20 cellular contexts compared by ENCODE assay signal in the genomic region with DNA sequence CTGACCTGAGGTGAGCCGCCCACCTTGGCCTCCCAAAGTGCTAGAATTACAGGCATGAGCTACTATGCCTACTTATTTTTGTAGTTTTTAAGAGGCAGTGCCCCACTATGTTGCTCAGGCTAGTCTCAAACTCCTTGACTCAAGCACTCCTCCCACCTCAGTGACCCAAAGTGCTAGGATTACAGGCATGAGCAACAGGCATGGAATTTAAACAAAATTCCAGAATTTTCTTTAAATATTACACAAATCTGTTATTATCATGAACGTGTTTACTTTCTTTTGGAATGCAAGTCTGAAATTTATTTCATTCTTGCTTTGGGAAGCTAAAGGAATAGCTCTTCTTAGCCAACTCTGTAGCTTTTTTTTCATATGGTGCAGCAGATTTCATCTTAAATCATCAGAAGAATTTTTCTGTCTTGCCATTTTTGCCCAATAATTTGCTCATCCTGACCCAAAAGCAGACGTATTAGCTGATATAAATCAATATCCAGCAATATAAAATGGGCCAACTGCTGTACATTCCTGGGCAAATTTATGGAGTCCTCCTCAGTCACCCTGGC. TPM values are rescaled to one million over a fixed set of nuclear protein-coding genes. Genes with fewer than 3 reads are reported as not detected.
"Had no signal": no experiment of that assay in that cellular context is flagged by ENCODE, and none has a peak within 500 bp of the region (broad histone marks: within the 10 kb centered on the region; RNA-seq: fewer than 3 reads in every experiment).

No MANE protein-coding gene starts in this region.

- H3K27me3 ChIP-seq: gastroesophageal sphincter, heart left ventricle, left lung, tibial artery had no signal

- H3K27ac ChIP-seq: gastroesophageal sphincter, heart left ventricle, left lung, tibial artery had no signal

- H3K27ac Mint-ChIP-seq: activated CD4-positive, alpha-beta T cell treated with anti-CD3 and anti-CD28 coated beads, Interleukin-2, amount 10 ng/mL, durations not matched to agents 24 days and 14 days; activated CD8-positive, alpha-beta T cell treated with anti-CD3 and anti-CD28 coated beads for 36 hours; activated naive CD8-positive, alpha-beta T cell treated with anti-CD3 and anti-CD28 coated beads for 36 hours; activated T-helper 17 cell treated with anti-CD3 and anti-CD28 coated beads, Interleukin-2, amount 50 U/mL, for 72 hours; progenitor cell of endocrine pancreas had no signal

- ATAC-seq: activated CD8-positive, alpha-beta T cell treated with anti-CD3 and anti-CD28 coated beads for 36 hours; activated T-helper 17 cell treated with anti-CD3 and anti-CD28 coated beads, Interleukin-2, amount 50 U/mL, for 72 hours; gastroesophageal sphincter; heart left ventricle; left lung; stimulated activated naive CD8-positive, alpha-beta T cell treated with anti-CD3 and anti-CD28 coated beads, Interleukin-15, Interleukin-2, amounts not matched to agents 100 U/mL and 50 U/mL, for 24 hours had no signal

- H3K9me3 Mint-ChIP-seq: activated T-helper 17 cell treated with anti-CD3 and anti-CD28 coated beads, Interleukin-2, amount 50 U/mL, for 72 hours; neural crest cell had no signal

- H3K4me1 Mint-ChIP-seq: activated naive CD8-positive, alpha-beta T cell treated with anti-CD3 and anti-CD28 coated beads for 36 hours; activated T-helper 17 cell treated with anti-CD3 and anti-CD28 coated beads, Interleukin-2, amount 50 U/mL, for 72 hours; neural crest cell had no signal

- H3K4me3 Mint-ChIP-seq: activated CD4-positive, alpha-beta T cell treated with anti-CD3 and anti-CD28 coated beads, Interleukin-2, amount 10 ng/mL, durations not matched to agents 24 days and 14 days; activated CD8-positive, alpha-beta T cell treated with anti-CD3 and anti-CD28 coated beads for 36 hours; activated naive CD8-positive, alpha-beta T cell treated with anti-CD3 and anti-CD28 coated beads for 36 hours; activated T-helper 17 cell treated with anti-CD3 and anti-CD28 coated beads, Interleukin-2, amount 50 U/mL, for 72 hours; neural crest cell had no signal

- DNase-seq: activated CD4-positive, alpha-beta T cell treated with anti-CD3 and anti-CD28 coated beads, Interleukin-2, amount 10 ng/mL, durations not matched to agents 24 days and 14 days; activated CD8-positive, alpha-beta T cell treated with anti-CD3 and anti-CD28 coated beads for 36 hours; activated naive CD4-positive, alpha-beta T cell; activated naive CD8-positive, alpha-beta T cell treated with anti-CD3 and anti-CD28 coated beads for 36 hours; activated T-cell treated with anti-CD3 and anti-CD28 coated beads, Interleukin-2, amount 50 U/mL, for 1 hour; amygdala; heart left ventricle; left lung; stimulated activated naive CD8-positive, alpha-beta T cell treated with anti-CD3 and anti-CD28 coated beads, Interleukin-15, Interleukin-2, amounts not matched to agents 100 U/mL and 50 U/mL, for 24 hours; substantia nigra; tibial artery had no signal

- H3K4me1 ChIP-seq: gastroesophageal sphincter, heart left ventricle, left lung, tibial artery had no signal

- H3K9me3 ChIP-seq: gastroesophageal sphincter, heart left ventricle, left lung, tibial artery had no signal

- H3K4me3 ChIP-seq: gastroesophageal sphincter, heart left ventricle, left lung, tibial artery had no signal

- H3K36me3 ChIP-seq: gastroesophageal sphincter, heart left ventricle, left lung, tibial artery had no signal

- H3K27me3 Mint-ChIP-seq: activated CD4-positive, alpha-beta T cell treated with anti-CD3 and anti-CD28 coated beads, Interleukin-2, amount 10 ng/mL, durations not matched to agents 24 days and 14 days; activated CD8-positive, alpha-beta T cell treated with anti-CD3 and anti-CD28 coated beads for 36 hours; activated naive CD8-positive, alpha-beta T cell treated with anti-CD3 and anti-CD28 coated beads for 36 hours; activated T-helper 17 cell treated with anti-CD3 and anti-CD28 coated beads, Interleukin-2, amount 50 U/mL, for 72 hours; progenitor cell of endocrine pancreas had no signal

RNA-seq across cellular contexts. Expression of a gene that starts 27.8 kb away (rescaled TPM):
- total RNA-seq: cardiac septum, dermis microvascular lymphatic vessel endothelial cell, fibroblast of lung, mononuclear cell, neural crest cell, progenitor cell of endocrine pancreas, urinary bladder had no signal
